In the genomic region with DNA sequence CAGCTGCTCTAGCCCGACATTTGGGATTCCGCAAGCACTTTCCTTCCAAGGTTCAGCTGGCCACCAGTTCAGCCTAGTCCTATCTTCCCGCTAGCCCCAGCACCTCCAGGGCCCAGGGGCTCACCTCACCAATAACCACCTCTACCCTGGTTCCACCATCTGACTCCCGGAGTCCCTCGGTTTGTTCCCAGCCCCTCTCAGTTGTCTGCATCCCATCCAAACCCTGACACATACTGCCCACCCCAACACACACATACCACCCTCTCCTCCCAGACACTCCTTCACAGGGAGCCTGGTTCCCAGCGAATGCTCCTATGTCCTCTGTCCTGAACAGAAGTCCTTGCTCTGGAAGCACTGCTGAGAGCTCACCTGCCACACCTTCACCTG, we compare ENCODE assay signal across 10 cellular contexts. TPM values are rescaled to one million over a fixed set of nuclear protein-coding genes. Genes with fewer than 3 reads are reported as not detected.
DNase-seq lines count a peak whose midpoint lies in the region; ATAC-seq and TF ChIP-seq lines count a peak whose summit lies in the region.
"Had no signal": no experiment of that assay in that cellular context is flagged by ENCODE, and none has a peak within 500 bp of the region (broad histone marks: within the 10 kb centered on the region; RNA-seq: fewer than 3 reads in every experiment).

No MANE protein-coding gene starts in this region.

- H4K8ac ChIP-seq in neuronal stem cell (ENCODE audit: low read depth, low read length), result no peak overlapping the region

- WGBS in neuronal stem cell (ENCODE audit: extremely low coverage in 2 of 2, insufficient read length in 2 of 2, insufficient replicate concordance in 1 of 2), 2 donors, result no CpG with 5 or more reads among the region's 6 CpGs

- H3K36me3 ChIP-seq in neuronal stem cell (replicated peaks in 1 of 2; ENCODE audit: control insufficient read depth in 2 of 2, insufficient read depth in 2 of 2, low read length in 2 of 2), result peaks cover 0 to 7% of the 10 kb centered on the region in 2 donors
- no peaks in the 10 kb centered on the region for H3K36me3 ChIP-seq in uterus

- no peak overlapping the region for H3K23ac ChIP-seq in neuronal stem cell (ENCODE audit: low read depth, low read length, poor library complexity)

- peak overlapping the region; percentile 30 for H2AK5ac ChIP-seq in neuronal stem cell (ENCODE audit: low read depth, low read length)

- H2BK5ac ChIP-seq in neuronal stem cell (ENCODE audit: low read length), result no peak overlapping the region

- peak overlapping the region; percentile 25 for H3K18ac ChIP-seq in neuronal stem cell (ENCODE audit: low read length)

- TF ChIP-seq POLR2A in uterus (IDR thresholded peaks at IDR 0.05), result no peak

- H2BK12ac ChIP-seq in neuronal stem cell (ENCODE audit: low read length), result no peak overlapping the region

- H3K27me3 ChIP-seq in neuronal stem cell (ENCODE audit: control insufficient read depth in 3 of 3, insufficient read depth in 3 of 3, low read depth in 1 of 3, low read length in 3 of 3) (peaks cover 0 to 16% (median 11%) of the 10 kb centered on the region in 3 experiments), uterus (no peaks in the 10 kb centered on the region)

- no peak overlapping the region for H2BK120ac ChIP-seq in neuronal stem cell (ENCODE audit: low read depth, low read length)

- TF ChIP-seq CTCF in foreskin fibroblast (IDR thresholded peaks at IDR 0.05; ENCODE audit: low read depth, low read length), result no peak
- TF ChIP-seq CTCF in uterus (IDR thresholded peaks at IDR 0.05), result no peak

- H3K9me3 ChIP-seq in neuronal stem cell (replicated peaks in 1 of 2; ENCODE audit: control insufficient read depth in 2 of 2, insufficient read depth in 1 of 2, low read depth in 1 of 2, low read length in 2 of 2) (peaks cover 0 to 2% of the 10 kb centered on the region in 2 donors), uterus (no peaks in the 10 kb centered on the region)

- no peak for DNase-seq in Right ventricle myocardium superior
- DNase-seq in cardiac septum (ENCODE audit: low spot score), result no peak
- DNase-seq in foreskin fibroblast, result no peak
- DNase-seq in neuronal stem cell (ENCODE audit: low spot score), result no peak
- DNase-seq in uterus, result no peak
- no peak for DNase-seq in HuH-7 (ENCODE audit: low spot score)
- no peak for DNase-seq in foreskin melanocyte
- DNase-seq in stimulated activated CD4-positive, alpha-beta T cell treated with anti-CD3 and anti-CD28 coated beads, Interleukin-1b, Interleukin-23, amount 100 ng/mL, for 48 hours, result no peak
- DNase-seq: effector CD8-positive, alpha-beta T cell; WERI-Rb-1 had no signal

- H3K4me2 ChIP-seq in neuronal stem cell (ENCODE audit: insufficient read depth, low read length, poor library complexity, severe bottlenecking), result no peak overlapping the region

- H3K79me1 ChIP-seq in neuronal stem cell (ENCODE audit: low read depth, low read length), result no peaks in the 10 kb centered on the region

- no peak overlapping the region for H3K9ac ChIP-seq in neuronal stem cell (ENCODE audit: low read depth, low read length, poor library complexity)

- peaks cover 15 to 22% of the 10 kb centered on the region in 2 donors for H3K4me1 ChIP-seq in neuronal stem cell (ENCODE audit: control insufficient read depth in 2 of 2, insufficient read depth in 1 of 2, low read depth in 1 of 2, low read length in 2 of 2)
- H3K4me1 ChIP-seq in uterus, result peaks cover 6 to 33% of the 10 kb centered on the region in 2 donors

- intact Hi-C loops in Right ventricle myocardium superior (cut with DNase I) (no loop called here), cardiac septum (cut with DNase I) (loop anchor here (2.0 kb wide), 1 partner anchor 62 kb away; no protein-coding TSS in a partner anchor), uterus (cut with DNase I; ENCODE audit: low total_unique reads) (no loop called here)

- H2AFZ ChIP-seq in neuronal stem cell (ENCODE audit: low read length), result no peak overlapping the region

- peak overlapping the region; percentile 24 for H2BK15ac ChIP-seq in neuronal stem cell (ENCODE audit: low read length)

- peak overlapping the region; percentile 8 for H4K91ac ChIP-seq in neuronal stem cell (ENCODE audit: low read depth, low read length, poor library complexity)

- H3K4me3 ChIP-seq in foreskin fibroblast (ENCODE audit: low read depth in 1 of 2, low read length in 2 of 2) (peak overlapping the region; percentile 14 to 78), neuronal stem cell (ENCODE audit: low read length in 2 of 2) (peak overlapping the region in 1 of 2 donors; percentile 22), uterus (peak overlapping the region; percentile 50 to 57)

- H3K27ac ChIP-seq in neuronal stem cell (replicated peaks; ENCODE audit: low read length) (no peak overlapping the region), uterus (peak overlapping the region; percentile 93 to 94)
- H3K27ac ChIP-seq: WERI-Rb-1 had no signal

- no peak overlapping the region for H3K4ac ChIP-seq in neuronal stem cell (ENCODE audit: low read length)

- peak; percentile 1 for ATAC-seq in Right ventricle myocardium superior (ENCODE audit: poor library complexity)

- no peak overlapping the region for H3K14ac ChIP-seq in neuronal stem cell (ENCODE audit: low read length)

RNA-seq across cellular contexts. Expression of gene TNXB, which starts 0.4 kb away (rescaled TPM):
- total RNA-seq in Right ventricle myocardium superior, result 65.8 TPM
- 59.9 TPM for total RNA-seq in cardiac septum
- 4.0 TPM for polyA plus RNA-seq in neuronal stem cell (2013, experiment 1 of 2)
- polyA plus RNA-seq in neuronal stem cell (2013, experiment 2 of 2), result 3.8 TPM
- 100 to 1,000 TPM in 3 of 4 donors, 10 to 100 TPM in 1; 90.6 to 217 (median 181) TPM for total RNA-seq in uterus

RNA-seq across cellular contexts. Expression of gene ATF6B, which starts 19.3 kb away (rescaled TPM):
- total RNA-seq in Right ventricle myocardium superior (21.5 TPM), cardiac septum (40.8 TPM), uterus (100 to 1,000 TPM in 1 of 4 donors, 10 to 100 TPM in 3; 16.4 to 121 (median 33.6) TPM)
- 43.3 TPM for polyA plus RNA-seq in neuronal stem cell (2013, experiment 1 of 2)
- 41.6 TPM for polyA plus RNA-seq in neuronal stem cell (2013, experiment 2 of 2)

RNA-seq across cellular contexts. Expression of gene FKBPL, which starts 21.4 kb away (rescaled TPM):
- total RNA-seq in Right ventricle myocardium superior (2.5 TPM), cardiac septum (1.9 TPM), uterus (10 to 100 TPM in 1 of 4 donors, 1 to 10 TPM in 3; 1.3 to 10.3 (median 5.1) TPM)
- polyA plus RNA-seq in neuronal stem cell (2013, experiment 1 of 2), result 6.4 TPM
- 5.8 TPM for polyA plus RNA-seq in neuronal stem cell (2013, experiment 2 of 2)

RNA-seq across cellular contexts. Expression of gene PRRT1, which starts 43.0 kb away (rescaled TPM):
- total RNA-seq in Right ventricle myocardium superior (0.51 TPM), cardiac septum (0.83 TPM), uterus (1 to 10 TPM in 2 of 4 donors, not detected in 2; 8.0 to 9.4 TPM)
- polyA plus RNA-seq in neuronal stem cell (2013, experiment 1 of 2), result 6.4 TPM
- 6.2 TPM for polyA plus RNA-seq in neuronal stem cell (2013, experiment 2 of 2)

RNA-seq across cellular contexts. Expression of gene PPT2, which starts 45.2 kb away (rescaled TPM):
- total RNA-seq in Right ventricle myocardium superior (20.4 TPM), cardiac septum (15.6 TPM), uterus (10 to 100 TPM; 19.0 to 35.1 (median 28.9) TPM)
- 32.3 TPM for polyA plus RNA-seq in neuronal stem cell (2013, experiment 1 of 2)
- 31.7 TPM for polyA plus RNA-seq in neuronal stem cell (2013, experiment 2 of 2)
